15 cellular contexts compared by ENCODE assay signal in the genomic region with DNA sequence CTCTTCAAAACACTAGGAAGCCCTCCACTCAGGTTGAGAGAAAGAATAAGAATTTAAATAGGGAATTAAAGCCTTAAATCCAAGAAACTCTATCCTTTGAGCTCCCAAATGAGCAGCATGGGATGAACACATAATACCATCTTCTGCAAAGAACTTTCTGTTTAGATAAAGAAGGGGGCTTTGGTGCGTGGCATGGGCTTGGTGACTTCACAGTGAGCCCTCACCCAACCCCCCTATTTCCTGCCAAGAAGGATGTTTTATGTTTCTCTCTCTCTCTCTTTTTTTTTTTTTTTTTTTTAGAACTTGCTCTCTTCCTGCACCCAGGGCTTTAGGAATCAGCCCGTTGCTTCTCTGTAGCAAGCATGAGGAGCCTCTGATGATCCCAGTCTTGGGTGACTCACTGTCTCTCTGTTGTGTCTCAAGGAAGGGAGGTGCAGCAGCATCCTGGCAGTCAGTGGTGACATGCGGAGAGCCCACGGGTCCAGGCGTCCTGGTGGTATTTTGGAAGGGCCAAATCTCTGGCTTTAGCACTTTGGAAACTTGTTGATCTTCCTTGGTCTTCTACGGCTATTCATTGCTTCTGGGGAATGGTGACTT. TPM values are rescaled to one million over a fixed set of nuclear protein-coding genes. Genes with fewer than 3 reads are reported as not detected.
DNase-seq lines count a peak whose midpoint lies in the region; ATAC-seq, FAIRE-seq and TF ChIP-seq lines count a peak whose summit lies in the region.
"Had no signal": no experiment of that assay in that cellular context is flagged by ENCODE, and none has a peak within 500 bp of the region (broad histone marks: within the 10 kb centered on the region; RNA-seq: fewer than 3 reads in every experiment).

No MANE protein-coding gene starts in this region.

- H3K4ac ChIP-seq in mesenchymal stem cell (ENCODE audit: low read depth in 1 of 2, low read length in 2 of 2) = no peak overlapping the region

- peak overlapping the region; percentile 44 for H3K27ac ChIP-seq in CD4-positive, alpha-beta T cell (ENCODE audit: low read depth, low read length)
- no peak overlapping the region for H3K27ac ChIP-seq in mesenchymal stem cell (ENCODE audit: low read length, poor library complexity, severe bottlenecking)
- H3K27ac ChIP-seq: body of pancreas, esophagus squamous epithelium had no signal

- FAIRE-seq in H54 (lab: Jason Lieb, UNC) = no peak
- FAIRE-seq: small intestine had no signal

- H3K14ac ChIP-seq in mesenchymal stem cell (ENCODE audit: low read length in 2 of 2) = no peak overlapping the region

- no peak overlapping the region for H4K8ac ChIP-seq in mesenchymal stem cell (ENCODE audit: low read length)

- ATAC-seq in CD4-positive, alpha-beta T cell (ENCODE audit: poor library complexity) = peak; percentile 71
- ATAC-seq: body of pancreas had no signal

- no peak overlapping the region for H2BK12ac ChIP-seq in mesenchymal stem cell (ENCODE audit: low read length in 2 of 2)

- no peak overlapping the region for H2BK15ac ChIP-seq in mesenchymal stem cell (ENCODE audit: low read depth, poor library complexity, severe bottlenecking)

- H3K9me3 ChIP-seq in CD4-positive, alpha-beta T cell (ENCODE audit: control insufficient read depth, low read length) = no peaks in the 10 kb centered on the region
- no peaks in the 10 kb centered on the region for H3K9me3 ChIP-seq in mesenchymal stem cell (ENCODE audit: control insufficient read depth, low read length)
- H3K9me3 ChIP-seq: body of pancreas, esophagus squamous epithelium had no signal

- H2BK5ac ChIP-seq in mesenchymal stem cell (ENCODE audit: low read depth, low read length, poor library complexity, severe bottlenecking) = no peak overlapping the region

- no peak overlapping the region for H2AK5ac ChIP-seq in mesenchymal stem cell (ENCODE audit: low read length, severe bottlenecking)

- H3K18ac ChIP-seq in mesenchymal stem cell (ENCODE audit: low read depth in 1 of 2, low read length in 2 of 2) = no peak overlapping the region

- CTCF ChIA-PET in CD4-positive, alpha-beta T cell (lab: Charles Lee) = no interaction called here

- no peaks in the 10 kb centered on the region for H3K9me3 Mint-ChIP-seq in CD4-positive, alpha-beta T cell
- no peaks in the 10 kb centered on the region for H3K9me3 Mint-ChIP-seq in activated naive CD8-positive, alpha-beta T cell treated with anti-CD3 and anti-CD28 coated beads for 36 hours
- H3K9me3 Mint-ChIP-seq: nephron had no signal

- peak overlapping the region; percentile 65 for H3K27ac Mint-ChIP-seq in CD4-positive, alpha-beta T cell
- peak overlapping the region; percentile 73 for H3K27ac Mint-ChIP-seq in activated naive CD8-positive, alpha-beta T cell treated with anti-CD3 and anti-CD28 coated beads for 36 hours
- H3K27ac Mint-ChIP-seq: nephron had no signal

- TF ChIP-seq CTCF in CD4-positive, alpha-beta T cell (IDR thresholded peaks at IDR 0.05) = no peak

- H3K36me3 ChIP-seq in mesenchymal stem cell (ENCODE audit: control insufficient read depth in 1 of 2, insufficient read depth in 2 of 2, low read depth in 1 of 2, low read length in 2 of 2) = peaks cover 40 to 94% of the 10 kb centered on the region in 2 experiments

- H3K23ac ChIP-seq in mesenchymal stem cell (ENCODE audit: low read length in 2 of 2) = no peak overlapping the region

- peak in 4 of 10 experiments; percentile 9 to 27 (median 24) for DNase-seq in CD4-positive, alpha-beta T cell
- DNase-seq in H54 (ENCODE audit: insufficient read length, low spot score) (peak; percentile 40), mesenchymal stem cell (peak; percentile 67), NCI-H524 (lab: John Stamatoyannopoulos, UW) (no peak), 8988T (no peak), midbrain (lab: John Stamatoyannopoulos, UW) (no peak)
- DNase-seq in activated naive CD8-positive, alpha-beta T cell treated with anti-CD3 and anti-CD28 coated beads for 36 hours = no peak
- DNase-seq: activated CD4-positive, alpha-beta T cell treated with anti-CD3 and anti-CD28 coated beads for 48 hours; body of pancreas; DMS153; esophagus squamous epithelium; MV-4-11; NCI-H69; small intestine had no signal

- no peak overlapping the region for H3K9ac ChIP-seq in mesenchymal stem cell (ENCODE audit: low read length)

- H3K27me3 Mint-ChIP-seq in CD4-positive, alpha-beta T cell = no peaks in the 10 kb centered on the region
- H3K27me3 Mint-ChIP-seq in activated naive CD8-positive, alpha-beta T cell treated with anti-CD3 and anti-CD28 coated beads for 36 hours = no peaks in the 10 kb centered on the region

- no peaks in the 10 kb centered on the region for H3K27me3 ChIP-seq in CD4-positive, alpha-beta T cell (ENCODE audit: control insufficient read depth, insufficient read depth, low read length)
- no peaks in the 10 kb centered on the region for H3K27me3 ChIP-seq in mesenchymal stem cell (ENCODE audit: control insufficient read depth in 1 of 2, insufficient read depth in 1 of 2, low read length in 2 of 2)
- H3K27me3 ChIP-seq: body of pancreas, esophagus squamous epithelium had no signal

- peaks cover 13% of the 10 kb centered on the region for H3K36me3 Mint-ChIP-seq in CD4-positive, alpha-beta T cell (ENCODE audit: low read depth)
- peaks cover 21% of the 10 kb centered on the region for H3K36me3 Mint-ChIP-seq in activated naive CD8-positive, alpha-beta T cell treated with anti-CD3 and anti-CD28 coated beads for 36 hours

- intact Hi-C loops in CD4-positive, alpha-beta T cell (cut with DNase I, micrococcal nuclease) = no loop called here

- peaks cover 1% of the 10 kb centered on the region for H3K79me1 ChIP-seq in mesenchymal stem cell (replicated peaks; ENCODE audit: low read length, poor library complexity, severe bottlenecking)

- H3K4me1 Mint-ChIP-seq in CD4-positive, alpha-beta T cell (ENCODE audit: low read depth) = peaks cover 62% of the 10 kb centered on the region
- peaks cover 70% of the 10 kb centered on the region for H3K4me1 Mint-ChIP-seq in activated naive CD8-positive, alpha-beta T cell treated with anti-CD3 and anti-CD28 coated beads for 36 hours
- H3K4me1 Mint-ChIP-seq: nephron had no signal

- no peak overlapping the region for H3K4me2 ChIP-seq in mesenchymal stem cell (ENCODE audit: low read length, poor library complexity, severe bottlenecking)

- POLR2A ChIA-PET in CD4-positive, alpha-beta T cell (lab: Charles Lee) = interaction anchor here (1.0 to 1.9 kb wide), 4 partner anchors 25 to 286 kb away, joined by 3 to 6 read pairs (median 3); a partner anchor contains a TSS

- no peak for TF ChIP-seq POLR2A in H54 (IDR thresholded peaks at IDR 0.05; ENCODE audit: low read depth, low read length)

- no peaks in the 10 kb centered on the region for H3K4me1 ChIP-seq in mesenchymal stem cell (ENCODE audit: control insufficient read depth, insufficient read depth, low read depth, low read length)
- H3K4me1 ChIP-seq: body of pancreas had no signal

- H3K4me3 ChIP-seq in mesenchymal stem cell (ENCODE audit: insufficient read depth in 1 of 2, low read depth in 1 of 2, low read length in 2 of 2) = no peak overlapping the region
- H3K4me3 ChIP-seq: body of pancreas, esophagus squamous epithelium had no signal

- H3K4me3 Mint-ChIP-seq in CD4-positive, alpha-beta T cell = peak overlapping the region; percentile 59
- H3K4me3 Mint-ChIP-seq in activated naive CD8-positive, alpha-beta T cell treated with anti-CD3 and anti-CD28 coated beads for 36 hours = peak overlapping the region; percentile 52
- H3K4me3 Mint-ChIP-seq: nephron had no signal

- H2BK120ac ChIP-seq in mesenchymal stem cell (ENCODE audit: low read depth, low read length) = no peak overlapping the region

- WGBS in mesenchymal stem cell = 32% methylated on average over 5 of the region's 6 CpGs

- H2AFZ ChIP-seq in mesenchymal stem cell (ENCODE audit: low read depth, low read length) = no peak overlapping the region

- H4K91ac ChIP-seq in mesenchymal stem cell (ENCODE audit: low read length) = no peak overlapping the region

RNA-seq across cellular contexts. Expression of a gene that starts 49.1 kb away (rescaled TPM):
- not detected for total RNA-seq in CD4-positive, alpha-beta T cell
- total RNA-seq in activated naive CD8-positive, alpha-beta T cell treated with anti-CD3 and anti-CD28 coated beads for 36 hours = not detected
- polyA plus RNA-seq in mesenchymal stem cell (2013, experiment 1 of 2) = not detected
- polyA plus RNA-seq in mesenchymal stem cell (2013, experiment 2 of 2) = not detected
- total RNA-seq: body of pancreas had no signal

Comparison
In these comparisons a context has a peak if more than half of its experiments do, and no peak if none do; other contexts are left out.
1. DNase-seq: peak in H54 (single experiment) and mesenchymal stem cell (single experiment); none in activated naive CD8-positive, alpha-beta T cell treated with anti-CD3 and anti-CD28 coated beads for 36 hours (single experiment), NCI-H524 (0 of 2), 8988T (single experiment) and midbrain (single experiment).